9 cellular contexts compared by ENCODE assay signal in genomic region chr7:44080686-44081265, GRCh38. TPM values are rescaled to one million over a fixed set of nuclear protein-coding genes. Genes with fewer than 3 reads are reported as not detected.
DNase-seq lines count a peak whose midpoint lies in the region; ATAC-seq and FAIRE-seq lines count a peak whose summit lies in the region.
"Had no signal": no experiment of that assay in that cellular context is flagged by ENCODE, and none has a peak within 500 bp of the region (broad histone marks: within the 10 kb centered on the region; RNA-seq: fewer than 3 reads in every experiment).

No MANE protein-coding gene starts in this region.

- H3K4me1 Mint-ChIP-seq in activated CD8-positive, alpha-beta memory T cell treated with anti-CD3 and anti-CD28 coated beads, Interleukin-2, amount 10 ng/mL, durations not matched to agents 7 days and 5 days, result peaks cover 45% of the 10 kb centered on the region
- H3K4me1 Mint-ChIP-seq in activated CD8-positive, alpha-beta T cell treated with anti-CD3 and anti-CD28 coated beads, Interleukin-2, amount 10 ng/mL, durations not matched to agents 7 days and 5 days (ENCODE audit: low read depth), result peaks cover 56% of the 10 kb centered on the region

- peak overlapping the region; percentile 95 for H3K27ac Mint-ChIP-seq in activated CD8-positive, alpha-beta memory T cell treated with anti-CD3 and anti-CD28 coated beads, Interleukin-2, amount 10 ng/mL, durations not matched to agents 7 days and 5 days
- peak overlapping the region; percentile 91 for H3K27ac Mint-ChIP-seq in activated CD8-positive, alpha-beta T cell treated with anti-CD3 and anti-CD28 coated beads, Interleukin-2, amount 10 ng/mL, durations not matched to agents 7 days and 5 days

- H3K36me3 ChIP-seq in iPS-18a (ENCODE audit: control insufficient read depth, low read depth, low read length) (peaks cover 32% of the 10 kb centered on the region), thymus (ENCODE audit: control insufficient read depth, insufficient read depth) (peaks cover 53% of the 10 kb centered on the region)

- ATAC-seq in activated CD8-positive, alpha-beta memory T cell treated with anti-CD3 and anti-CD28 coated beads, Interleukin-2, amount 10 ng/mL, durations not matched to agents 7 days and 5 days, result no peak
- ATAC-seq in activated CD8-positive, alpha-beta T cell treated with anti-CD3 and anti-CD28 coated beads, Interleukin-2, amount 10 ng/mL, durations not matched to agents 7 days and 5 days, result no peak
- ATAC-seq in GM21423 (IDR thresholded peaks at IDR 0.05; ENCODE audit: unreplicated experiment), result no peak

- peak overlapping the region; percentile 77 for H3K4me3 ChIP-seq in iPS-18a (ENCODE audit: low read length)
- peak overlapping the region; percentile 89 for H3K4me3 ChIP-seq in thymus (ENCODE audit: low read length)

- peaks cover 22% of the 10 kb centered on the region for H3K36me3 Mint-ChIP-seq in activated CD8-positive, alpha-beta memory T cell treated with anti-CD3 and anti-CD28 coated beads, Interleukin-2, amount 10 ng/mL, durations not matched to agents 7 days and 5 days
- H3K36me3 Mint-ChIP-seq in activated CD8-positive, alpha-beta T cell treated with anti-CD3 and anti-CD28 coated beads, Interleukin-2, amount 10 ng/mL, durations not matched to agents 7 days and 5 days (ENCODE audit: low read depth), result peaks cover 40% of the 10 kb centered on the region

- no peaks in the 10 kb centered on the region for H3K9me3 Mint-ChIP-seq in activated CD8-positive, alpha-beta memory T cell treated with anti-CD3 and anti-CD28 coated beads, Interleukin-2, amount 10 ng/mL, durations not matched to agents 7 days and 5 days (ENCODE audit: low read depth)
- H3K9me3 Mint-ChIP-seq in activated CD8-positive, alpha-beta T cell treated with anti-CD3 and anti-CD28 coated beads, Interleukin-2, amount 10 ng/mL, durations not matched to agents 7 days and 5 days (ENCODE audit: insufficient read depth), result no peaks in the 10 kb centered on the region

- CTCF ChIA-PET in activated CD8-positive, alpha-beta memory T cell treated with anti-CD3 and anti-CD28 coated beads, Interleukin-2, amount 10 ng/mL, durations not matched to agents 7 days and 5 days (lab: Charles Lee), result interaction anchor here (0.7 to 2.0 kb wide), 8 partner anchors 8 to 485 kb away, joined by 3 to 9 read pairs (median 4); partner anchors contain the start of gene YKT6
- CTCF ChIA-PET in activated CD8-positive, alpha-beta T cell treated with anti-CD3 and anti-CD28 coated beads, Interleukin-2, amount 10 ng/mL, durations not matched to agents 7 days and 5 days (lab: Charles Lee), result interaction anchor here (0.5 to 2.1 kb wide), 12 partner anchors 9 to 117 kb away, joined by 3 to 18 read pairs (median 4); partner anchors contain the start of gene DBNL

- 95% methylated on average over 11 of the region's 11 CpGs for WGBS in thymus

- POLR2A ChIA-PET in activated CD8-positive, alpha-beta T cell treated with anti-CD3 and anti-CD28 coated beads, Interleukin-2, amount 10 ng/mL, durations not matched to agents 7 days and 5 days (lab: Charles Lee), result interaction anchor here (0.8 to 4.3 kb wide), 10 partner anchors 8 to 410 kb away, joined by 3 to 17 read pairs (median 5); partner anchors contain the start of genes DBNL, NUDCD3, PGAM2 and POLD2

- no peak overlapping the region for H3K9ac ChIP-seq in iPS-18a (ENCODE audit: low read length)

- H3K4me3 Mint-ChIP-seq in activated CD8-positive, alpha-beta memory T cell treated with anti-CD3 and anti-CD28 coated beads, Interleukin-2, amount 10 ng/mL, durations not matched to agents 7 days and 5 days, result peak overlapping the region; percentile 89
- H3K4me3 Mint-ChIP-seq in activated CD8-positive, alpha-beta T cell treated with anti-CD3 and anti-CD28 coated beads, Interleukin-2, amount 10 ng/mL, durations not matched to agents 7 days and 5 days, result peak overlapping the region; percentile 90

- peaks cover 11% of the 10 kb centered on the region for H3K27me3 ChIP-seq in iPS-18a (ENCODE audit: control insufficient read depth, insufficient read depth, low read length)
- H3K27me3 ChIP-seq in thymus (ENCODE audit: control insufficient read depth, insufficient read depth), result no peaks in the 10 kb centered on the region

- DNase-seq in activated CD8-positive, alpha-beta memory T cell treated with anti-CD3 and anti-CD28 coated beads, Interleukin-2, amount 10 ng/mL, durations not matched to agents 7 days and 5 days, result no peak
- no peak for DNase-seq in activated CD8-positive, alpha-beta memory T cell treated with anti-CD3 and anti-CD28 coated beads, Interleukin-2, amount 50 U/mL, for 48 hours
- no peak for DNase-seq in activated CD8-positive, alpha-beta T cell treated with anti-CD3 and anti-CD28 coated beads, Interleukin-2, amount 10 ng/mL, durations not matched to agents 7 days and 5 days
- DNase-seq in frontal cortex (ENCODE audit: low spot score in 2 of 2), result no peak
- no peak for DNase-seq in RKO (ENCODE audit: low spot score)

- FAIRE-seq in frontal cortex (lab: Jason Lieb, UNC), result no peak

- H3K4me1 ChIP-seq in iPS-18a (ENCODE audit: control insufficient read depth, low read depth, low read length), result peaks cover 3% of the 10 kb centered on the region
- H3K4me1 ChIP-seq in thymus (ENCODE audit: control insufficient read depth, insufficient read depth, low read length), result peaks cover 26% of the 10 kb centered on the region

- H3K27ac ChIP-seq in iPS-18a (ENCODE audit: low read length) (no peak overlapping the region), thymus (ENCODE audit: low read depth) (peak overlapping the region; percentile 78)
- H3K27ac ChIP-seq: SK-N-MC had no signal

- H3K27me3 Mint-ChIP-seq in activated CD8-positive, alpha-beta memory T cell treated with anti-CD3 and anti-CD28 coated beads, Interleukin-2, amount 10 ng/mL, durations not matched to agents 7 days and 5 days, result no peaks in the 10 kb centered on the region
- no peaks in the 10 kb centered on the region for H3K27me3 Mint-ChIP-seq in activated CD8-positive, alpha-beta T cell treated with anti-CD3 and anti-CD28 coated beads, Interleukin-2, amount 10 ng/mL, durations not matched to agents 7 days and 5 days (ENCODE audit: low read depth)

- H3K9me3 ChIP-seq in iPS-18a (ENCODE audit: control insufficient read depth, low read depth, low read length) (no peaks in the 10 kb centered on the region), thymus (ENCODE audit: control insufficient read depth) (no peaks in the 10 kb centered on the region)

RNA-seq across cellular contexts. Expression of gene POLM, which starts 1.6 kb away (rescaled TPM):
- 10 to 100 TPM; 41.8 to 41.9 TPM for total RNA-seq in activated CD8-positive, alpha-beta memory T cell treated with anti-CD3 and anti-CD28 coated beads, Interleukin-2, amount 10 ng/mL, durations not matched to agents 7 days and 5 days
- total RNA-seq in activated CD8-positive, alpha-beta T cell treated with anti-CD3 and anti-CD28 coated beads, Interleukin-2, amount 10 ng/mL, durations not matched to agents 7 days and 5 days, result 10 to 100 TPM; 37.3 to 37.9 TPM
- 38.6 TPM for polyA plus RNA-seq in thymus
- total RNA-seq in frontal cortex, result 3.7 TPM

RNA-seq across cellular contexts. Expression of gene PGAM2, which starts 15.4 kb away (rescaled TPM):
- total RNA-seq in activated CD8-positive, alpha-beta memory T cell treated with anti-CD3 and anti-CD28 coated beads, Interleukin-2, amount 10 ng/mL, durations not matched to agents 7 days and 5 days, result under 1 TPM in 1 of 2 experiments, not detected in 1; 0.58 TPM
- under 1 TPM; 0.34 to 0.68 TPM for total RNA-seq in activated CD8-positive, alpha-beta T cell treated with anti-CD3 and anti-CD28 coated beads, Interleukin-2, amount 10 ng/mL, durations not matched to agents 7 days and 5 days
- 5.7 TPM for polyA plus RNA-seq in thymus
- 4.5 TPM for total RNA-seq in frontal cortex

RNA-seq across cellular contexts. Expression of gene AEBP1, which starts 23.4 kb away (rescaled TPM):
- total RNA-seq in activated CD8-positive, alpha-beta memory T cell treated with anti-CD3 and anti-CD28 coated beads, Interleukin-2, amount 10 ng/mL, durations not matched to agents 7 days and 5 days, result 1 to 10 TPM; 4.0 to 6.6 TPM
- total RNA-seq in activated CD8-positive, alpha-beta T cell treated with anti-CD3 and anti-CD28 coated beads, Interleukin-2, amount 10 ng/mL, durations not matched to agents 7 days and 5 days, result 10 to 100 TPM; 13.0 to 15.7 TPM
- 126 TPM for polyA plus RNA-seq in thymus
- total RNA-seq in frontal cortex, result 4.1 TPM

RNA-seq across cellular contexts. Expression of gene DBNL, which starts 36.3 kb away (rescaled TPM):
- total RNA-seq in activated CD8-positive, alpha-beta memory T cell treated with anti-CD3 and anti-CD28 coated beads, Interleukin-2, amount 10 ng/mL, durations not matched to agents 7 days and 5 days, result 100 to 1,000 TPM; 148 to 153 TPM
- total RNA-seq in activated CD8-positive, alpha-beta T cell treated with anti-CD3 and anti-CD28 coated beads, Interleukin-2, amount 10 ng/mL, durations not matched to agents 7 days and 5 days, result 100 to 1,000 TPM; 165 to 166 TPM
- 116 TPM for polyA plus RNA-seq in thymus
- total RNA-seq in frontal cortex, result 48.1 TPM

RNA-seq across cellular contexts. Expression of gene POLD2, which starts 42.6 kb away (rescaled TPM):
- 100 to 1,000 TPM; 130 to 158 TPM for total RNA-seq in activated CD8-positive, alpha-beta memory T cell treated with anti-CD3 and anti-CD28 coated beads, Interleukin-2, amount 10 ng/mL, durations not matched to agents 7 days and 5 days
- 100 to 1,000 TPM; 134 to 135 TPM for total RNA-seq in activated CD8-positive, alpha-beta T cell treated with anti-CD3 and anti-CD28 coated beads, Interleukin-2, amount 10 ng/mL, durations not matched to agents 7 days and 5 days
- 44.0 TPM for polyA plus RNA-seq in thymus
- 46.1 TPM for total RNA-seq in frontal cortex
